Comparison of ENCODE assay signal across 8 cellular contexts in the genomic region with DNA sequence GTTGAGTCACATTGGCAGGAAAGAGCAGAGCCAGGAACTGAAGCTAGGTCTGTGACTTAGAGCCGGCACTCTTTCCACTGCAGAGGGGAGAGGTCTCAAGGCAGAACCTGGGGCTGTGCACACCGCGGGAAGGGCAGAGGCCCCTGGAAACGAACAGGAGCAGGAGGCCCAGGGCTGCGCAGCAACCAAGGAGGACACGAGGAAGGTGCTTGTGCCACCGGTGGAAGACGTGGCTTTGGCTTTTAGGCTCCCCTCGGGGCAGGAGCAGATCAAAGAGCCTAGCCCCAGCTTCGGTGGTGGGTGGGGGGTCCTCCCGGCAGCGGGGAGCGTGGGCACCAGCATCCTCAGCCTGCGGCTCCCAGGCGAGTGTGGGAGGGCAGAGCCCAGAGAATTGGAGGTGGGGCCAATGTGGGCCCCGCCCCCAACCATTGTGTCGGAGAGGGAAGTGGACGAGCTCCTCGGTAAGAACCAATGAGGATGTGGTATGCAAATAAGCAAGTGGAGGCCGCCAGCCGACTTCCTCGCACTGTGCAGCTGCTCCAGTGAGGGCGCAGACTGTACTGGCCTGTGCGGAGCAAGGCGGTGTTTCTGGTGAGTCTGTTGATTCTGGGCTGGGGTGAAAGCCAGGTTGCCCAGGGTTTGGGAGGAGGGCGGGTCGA. TPM values are rescaled to one million over a fixed set of nuclear protein-coding genes. Genes with fewer than 3 reads are reported as not detected.
DNase-seq lines count a peak whose midpoint lies in the region; TF ChIP-seq lines count a peak whose summit lies in the region.

A gene with protein sequence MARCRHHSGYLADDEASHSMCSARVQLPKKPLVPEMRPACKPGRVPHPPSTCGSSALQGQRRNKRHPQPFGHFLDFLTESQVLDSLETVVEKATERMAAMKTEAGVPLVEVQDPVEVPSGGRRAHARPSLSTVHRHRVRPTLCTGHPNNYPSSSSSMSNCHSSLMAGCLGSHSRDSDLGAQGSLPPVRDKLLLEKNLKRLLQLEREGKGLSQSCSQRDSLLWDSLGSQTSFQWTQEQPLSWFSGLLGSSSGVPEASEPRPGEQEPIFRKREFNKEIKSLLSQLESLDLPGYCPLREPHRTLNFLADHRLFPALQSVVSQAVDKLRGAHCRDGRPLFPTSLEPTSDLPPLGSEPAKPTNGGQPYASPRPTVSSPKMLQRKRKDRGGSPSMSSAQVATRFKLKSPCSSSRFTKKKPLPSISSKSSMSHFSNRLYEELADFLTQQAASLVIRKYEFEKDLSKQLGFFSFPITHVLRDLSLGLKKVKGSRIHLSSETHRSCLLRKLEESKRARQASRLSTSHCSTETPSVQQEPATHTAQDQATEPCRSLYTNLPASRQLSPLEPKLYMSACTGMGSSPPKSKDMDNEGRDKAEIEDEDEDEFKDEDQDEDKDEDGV (plus strand): TSS at position 524 of the 659 bp plus-strand sequence. CDS start 422 bp downstream, outside the sequence.

- peak; percentile 94 for DNase-seq in Caki2 (ENCODE audit: low read depth)
- DNase-seq in NCI-H526 (lab: John Stamatoyannopoulos, UW), result peak; percentile 61 to 81
- peak; percentile 37 for DNase-seq in activated T-cell treated with anti-CD3 and anti-CD28 coated beads for 1 hour (ENCODE audit: low read depth)
- DNase-seq in neural progenitor cell (ENCODE audit: low spot score), result peak; percentile 48
- DNase-seq in glutamatergic neuron, result no peak
- no peak for DNase-seq in NCI-H2081 (lab: John Stamatoyannopoulos, UW)
- no peak for DNase-seq in tibial nerve (ENCODE audit: low spot score in 2 of 2)
- DNase-seq in PC-9, result no peak

- TF ChIP-seq CTCF in neural progenitor cell (IDR thresholded peaks at IDR 0.05) (no peak), glutamatergic neuron (IDR thresholded peaks at IDR 0.05; ENCODE audit: partially characterized antibody, unreplicated experiment) (no peak), tibial nerve (IDR thresholded peaks at IDR 0.05) (no peak), PC-9 (conservative IDR thresholded peaks at IDR 0.05) (no peak)

- H3K27me3 Mint-ChIP-seq in neural progenitor cell (ENCODE audit: insufficient read depth, low read depth) (peaks cover 2% of the 10 kb centered on the region), glutamatergic neuron (ENCODE audit: unreplicated experiment) (peaks cover 8% of the 10 kb centered on the region)

- in situ Hi-C loops in Caki2 (cut with HindIII; ENCODE audit: low pct_unique_long_range_greater_than_20kb, low sequenced_read_pairs), result no loop called here

- no peak within 1 kb of the TSS for H3K4me3 ChIP-seq in neural progenitor cell
- no peak within 1 kb of the TSS for H3K4me3 ChIP-seq in tibial nerve
- no peak within 1 kb of the TSS for H3K4me3 ChIP-seq in PC-9

- no peaks in the 10 kb centered on the region for H3K36me3 ChIP-seq in neural progenitor cell
- peaks cover 0 to 10% (median 0%) of the 10 kb centered on the region in 3 donors for H3K36me3 ChIP-seq in tibial nerve
- no peaks in the 10 kb centered on the region for H3K36me3 ChIP-seq in PC-9 (ENCODE audit: low read depth)

- CTCF ChIA-PET in PC-9 (lab: Charles Lee), result no interaction called here

- BruUV-seq in PC-9 (replicated peaks; lab: Mats Ljungman, UMichigan), result no TSS peak

- H3K4me2 ChIP-seq in neural progenitor cell, result no peak within 1 kb of the TSS
- H3K4me2 ChIP-seq in PC-9, result no peak within 1 kb of the TSS

- peaks cover 2% of the 10 kb centered on the region for H3K9me3 Mint-ChIP-seq in neural progenitor cell
- peaks cover 9% of the 10 kb centered on the region for H3K9me3 Mint-ChIP-seq in glutamatergic neuron (ENCODE audit: unreplicated experiment)

- no peaks in the 10 kb centered on the region for H3K9me2 ChIP-seq in PC-9 (ENCODE audit: insufficient read depth)

- no peak within 1 kb of the TSS for H3K27ac Mint-ChIP-seq in neural progenitor cell
- no peak within 1 kb of the TSS for H3K27ac Mint-ChIP-seq in glutamatergic neuron (ENCODE audit: unreplicated experiment)

- H3K27me3 ChIP-seq in neural progenitor cell (no peaks in the 10 kb centered on the region), tibial nerve (no peaks in the 10 kb centered on the region), PC-9 (ENCODE audit: insufficient read depth, low read depth) (no peaks in the 10 kb centered on the region)

- 81 to 85% methylated on average over 27 of the region's 27 CpGs for WGBS in tibial nerve, 2 donors

- peaks cover 7% of the 10 kb centered on the region for H3K36me3 Mint-ChIP-seq in neural progenitor cell
- H3K36me3 Mint-ChIP-seq in glutamatergic neuron (ENCODE audit: unreplicated experiment), result no peaks in the 10 kb centered on the region

- H3K9me3 ChIP-seq in neural progenitor cell (ENCODE audit: low read depth) (no peaks in the 10 kb centered on the region), tibial nerve (no peaks in the 10 kb centered on the region), PC-9 (ENCODE audit: insufficient read depth, low read depth) (no peaks in the 10 kb centered on the region)

- no peak for TF ChIP-seq EP300 in tibial nerve (IDR thresholded peaks at IDR 0.05)

- no peak for TF ChIP-seq POLR2A in tibial nerve (IDR thresholded peaks at IDR 0.05)

- peaks cover 21% of the 10 kb centered on the region for H3K79me2 ChIP-seq in neural progenitor cell (ENCODE audit: low read depth)
- peaks cover 23% of the 10 kb centered on the region for H3K79me2 ChIP-seq in PC-9 (ENCODE audit: low read depth)

- POLR2A ChIA-PET in PC-9 (lab: Charles Lee; ENCODE audit: unreplicated experiment), result no interaction called here

- intact Hi-C loops in PC-9 (cut with micrococcal nuclease; ENCODE audit: unreplicated experiment), result no loop called here

- H3K4me3 Mint-ChIP-seq in neural progenitor cell, result peak within 1 kb of the TSS; percentile 50
- H3K4me3 Mint-ChIP-seq in glutamatergic neuron (ENCODE audit: unreplicated experiment), result no peak within 1 kb of the TSS

- H2AFZ ChIP-seq in neural progenitor cell (replicated peaks), result no peak within 1 kb of the TSS
- no peak within 1 kb of the TSS for H2AFZ ChIP-seq in PC-9

- H4K20me1 ChIP-seq in neural progenitor cell (ENCODE audit: low read depth), result peaks cover 17% of the 10 kb centered on the region
- H4K20me1 ChIP-seq in PC-9 (ENCODE audit: insufficient read depth), result peaks cover 7% of the 10 kb centered on the region; the same call in 1 of the 2 replicates

- no peaks in the 10 kb centered on the region for H3K4me1 ChIP-seq in neural progenitor cell
- peaks cover 0 to 26% (median 6%) of the 10 kb centered on the region in 4 donors for H3K4me1 ChIP-seq in tibial nerve
- H3K4me1 ChIP-seq in PC-9 (replicated peaks; ENCODE audit: insufficient read depth), result peaks cover 7% of the 10 kb centered on the region; the same call in 1 of the 2 replicates

- H3K4me1 Mint-ChIP-seq in neural progenitor cell, result peaks cover 10% of the 10 kb centered on the region
- peaks cover 9% of the 10 kb centered on the region for H3K4me1 Mint-ChIP-seq in glutamatergic neuron (ENCODE audit: low read depth, unreplicated experiment)

- H3F3A ChIP-seq in neural progenitor cell (ENCODE audit: low read depth) (peaks cover 9% of the 10 kb centered on the region), PC-9 (ENCODE audit: insufficient read depth, low read depth) (peaks cover 6% of the 10 kb centered on the region; the same call in 1 of the 2 replicates)

- no peak within 1 kb of the TSS for H3K9ac ChIP-seq in neural progenitor cell

- H3K27ac ChIP-seq in neural progenitor cell, result no peak within 1 kb of the TSS
- no peak within 1 kb of the TSS for H3K27ac ChIP-seq in tibial nerve
- no peak within 1 kb of the TSS for H3K27ac ChIP-seq in PC-9

RNA-seq across cellular contexts. Expression of the gene that starts here (rescaled TPM):
- total RNA-seq in Caki2 (2014; rRNA removed; shearing (Covaris generic); ENCODE audit: low replicate concordance), result 0.07 TPM in 1 of 2 replicates, not detected in the other
- total RNA-seq in neural progenitor cell (ENCODE audit: low replicate concordance) (0.15 TPM in 1 of 2 replicates, not detected in the other), glutamatergic neuron (ENCODE audit: unreplicated experiment) (0.71 TPM), tibial nerve (1 to 10 TPM in 1 of 4 donors, under 1 TPM in 3; 0.22 to 2.0 (median 0.36) TPM), PC-9 (2021) (0.33 and 0.63 TPM in 2 replicates)

Comparison
In these comparisons a context has a peak if more than half of its experiments do, and no peak if none do; other contexts are left out.
1. Peak in DNase-seq in Caki2; RNA of the gene not detected or under 1 TPM.
2. Peak in DNase-seq in neural progenitor cell; RNA of the gene not detected or under 1 TPM.
3. DNase-seq: peak in NCI-H526 (2 of 2) and activated T-cell treated with anti-CD3 and anti-CD28 coated beads for 1 hour (single experiment); none in glutamatergic neuron (single experiment), NCI-H2081 (0 of 2), tibial nerve (0 of 2) and PC-9 (0 of 2).